8 cellular contexts compared by ENCODE assay signal in the genomic region with DNA sequence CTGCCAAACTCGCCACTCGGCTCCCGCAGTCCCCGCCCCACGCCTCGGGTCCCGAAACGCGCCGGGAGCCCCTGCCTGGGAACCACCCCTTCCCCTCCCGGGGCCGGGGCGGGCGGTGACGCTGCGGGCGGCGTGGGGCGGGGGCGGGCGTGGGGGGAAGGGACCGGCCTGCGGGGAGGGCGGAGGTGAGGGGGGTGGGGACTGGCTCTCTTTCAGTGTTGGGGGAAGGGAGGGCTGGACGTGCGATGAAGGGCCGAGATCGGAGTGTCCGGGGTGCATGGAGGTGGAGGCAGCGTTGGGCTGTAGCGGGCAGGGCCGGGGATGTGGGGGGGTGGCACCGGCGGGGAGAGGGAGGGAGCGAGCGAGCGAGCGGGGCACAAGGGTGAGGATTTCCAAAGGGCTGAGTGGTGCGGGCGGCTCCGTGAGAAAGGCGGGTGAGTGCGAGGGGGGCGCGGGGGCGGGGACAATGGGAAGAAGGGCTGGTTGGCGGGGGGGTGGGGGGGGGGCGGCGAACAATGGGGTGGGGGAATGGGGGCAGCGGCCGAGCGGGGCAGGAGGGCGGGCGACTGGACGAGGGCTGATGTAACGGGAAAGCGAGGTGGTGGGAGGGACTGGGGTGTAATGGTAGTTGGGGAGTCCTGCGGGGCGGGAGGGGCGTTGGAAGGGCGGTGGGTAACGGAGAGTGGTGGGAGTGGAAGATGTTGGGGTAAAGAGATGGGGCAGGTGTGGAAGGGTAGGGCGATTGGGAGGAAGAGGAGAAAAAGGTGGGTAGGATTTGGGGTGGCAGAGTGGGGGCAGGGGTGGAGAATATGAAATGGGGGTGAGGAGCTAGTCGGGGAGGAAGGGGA. TPM values are rescaled to one million over a fixed set of nuclear protein-coding genes. Genes with fewer than 3 reads are reported as not detected.
A peak's percentile ranks its signal among the peaks of the same experiment; 100 is the strongest.
DNase-seq lines count a peak whose midpoint lies in the region; ATAC-seq and TF ChIP-seq lines count a peak whose summit lies in the region.

No MANE protein-coding gene starts in this region.

- peak overlapping the region; percentile 69 for H3K9ac ChIP-seq in SU-DHL-6 (ENCODE audit: low read length)
- H3K9ac ChIP-seq in skeletal muscle tissue (ENCODE audit: low read depth in 1 of 3, low read length in 3 of 3): peak overlapping the region; percentile 75 to 88 (median 87)

- no peaks in the 10 kb centered on the region for H3K36me3 ChIP-seq in SU-DHL-6 (ENCODE audit: low read length)
- H3K36me3 ChIP-seq in iPS DF 6.9 (ENCODE audit: control insufficient read depth, insufficient read depth, low read length): no peaks in the 10 kb centered on the region
- no peaks in the 10 kb centered on the region for H3K36me3 ChIP-seq in skeletal muscle tissue (ENCODE audit: control insufficient read depth in 3 of 3, insufficient read depth in 3 of 3, low read length in 3 of 3)

- H2AFZ ChIP-seq in SU-DHL-6 (ENCODE audit: low read depth, low read length, severe bottlenecking): peak overlapping the region; percentile 76

- peak overlapping the region; percentile 76 for H3K27ac ChIP-seq in SU-DHL-6 (ENCODE audit: low read depth, low read length)
- no peak overlapping the region for H3K27ac ChIP-seq in iPS DF 6.9 (ENCODE audit: low read length)
- H3K27ac ChIP-seq in skeletal muscle tissue (ENCODE audit: low read depth, low read length): peak overlapping the region; percentile 94

- peak overlapping the region; percentile 81 for H3K4me3 ChIP-seq in SU-DHL-6 (ENCODE audit: insufficient read depth, low read length, poor library complexity, severe bottlenecking)
- H3K4me3 ChIP-seq in iPS DF 6.9 (ENCODE audit: low read length): peak overlapping the region; percentile 92
- H3K4me3 ChIP-seq in skeletal muscle tissue (ENCODE audit: low read length in 3 of 3): peak overlapping the region; percentile 74 to 88 (median 76)

- H3K79me2 ChIP-seq in SU-DHL-6 (ENCODE audit: insufficient read depth, low read length): peaks cover 49% of the 10 kb centered on the region

- H3K4me1 ChIP-seq in iPS DF 6.9 (ENCODE audit: control insufficient read depth, insufficient read depth, low read length): no peaks in the 10 kb centered on the region
- H3K4me1 ChIP-seq in skeletal muscle tissue (ENCODE audit: control insufficient read depth in 3 of 3, insufficient read depth in 3 of 3, low read length in 3 of 3): peaks cover 7 to 11% (median 8%) of the 10 kb centered on the region in 3 donors

- no peak for TF ChIP-seq CTCF in SU-DHL-6 (IDR thresholded peaks at IDR 0.05; ENCODE audit: insufficient read depth, low read length, poor library complexity, severe bottlenecking)

- H3F3A ChIP-seq in SU-DHL-6 (ENCODE audit: insufficient read depth): peaks cover 15% of the 10 kb centered on the region

- no CpG with 5 or more reads among the region's 64 CpGs for WGBS in iPS DF 6.9 (ENCODE audit: insufficient coverage, insufficient read length)

- H3K4me2 ChIP-seq in SU-DHL-6 (ENCODE audit: low read depth, low read length, poor library complexity, severe bottlenecking): peak overlapping the region; percentile 83

- H4K20me1 ChIP-seq in SU-DHL-6 (ENCODE audit: low read depth, low read length): peaks cover 4% of the 10 kb centered on the region; the same call in 1 of the 2 replicates

- ATAC-seq in GM19035 (IDR thresholded peaks at IDR 0.05; ENCODE audit: unreplicated experiment): peak; percentile 31
- peak; percentile 16 for ATAC-seq in HG03520 (IDR thresholded peaks at IDR 0.05; ENCODE audit: unreplicated experiment)

- H3K9me3 ChIP-seq in SU-DHL-6 (ENCODE audit: insufficient read depth, low read length) (no peaks in the 10 kb centered on the region), iPS DF 6.9 (ENCODE audit: control insufficient read depth, insufficient read depth, low read length) (no peaks in the 10 kb centered on the region), skeletal muscle tissue (ENCODE audit: control insufficient read depth in 3 of 3, low read length in 3 of 3) (no peaks in the 10 kb centered on the region)

- DNase-seq in AG20443 (ENCODE audit: low spot score) (peak; percentile 66), astrocyte of the hippocampus (ENCODE audit: low read depth, low spot score) (peak; percentile 80), iPS DF 6.9 (ENCODE audit: low read depth, low spot score) (no peak), NCI-H2029 (lab: John Stamatoyannopoulos, UW) (no peak)

- H3K27me3 ChIP-seq in SU-DHL-6 (ENCODE audit: low read length): no peaks in the 10 kb centered on the region
- no peaks in the 10 kb centered on the region for H3K27me3 ChIP-seq in iPS DF 6.9 (ENCODE audit: control insufficient read depth, insufficient read depth, low read length)
- H3K27me3 ChIP-seq in skeletal muscle tissue (ENCODE audit: control insufficient read depth in 3 of 3, insufficient read depth in 3 of 3, low read length in 3 of 3): no peaks in the 10 kb centered on the region

- H3K9me2 ChIP-seq in SU-DHL-6 (replicated peaks; ENCODE audit: insufficient read depth, low read length): no peaks in the 10 kb centered on the region

RNA-seq across cellular contexts. Expression of a gene that starts 0.6 kb away (rescaled TPM):
- total RNA-seq in skeletal muscle tissue: 28.2 TPM

Comparison
In these comparisons a context has a peak if more than half of its experiments do, and no peak if none do; other contexts are left out.
1. DNase-seq: peak in AG20443 (single experiment) and astrocyte of the hippocampus (single experiment); none in iPS DF 6.9 (single experiment) and NCI-H2029 (single experiment).
2. Peak in every context shown above with its lines, with median percentiles within 50 percentile points of each other: H3K4me3 ChIP-seq.